8 cellular contexts compared by ENCODE assay signal in genomic region chr3:178916223-178916622, GRCh38.
"Had no signal": no experiment of that assay in that cellular context is flagged by ENCODE, and none has a peak within 500 bp of the region (broad histone marks: within the 10 kb centered on the region; RNA-seq: fewer than 3 reads in every experiment).

No MANE protein-coding gene starts in this region.

- ATAC-seq: GM23338 had no signal

- H2AFZ ChIP-seq: GM23338 had no signal

- FAIRE-seq: H1, H54 had no signal

- H3K4me2 ChIP-seq: GM23338 had no signal

- DNase-seq: H9, HCEC 1CT, IMR-90, KG1 had no signal

- H3K27ac ChIP-seq: HL-60 had no signal

- H3K4me3 ChIP-seq: GM23338 had no signal
